ENCODE assay signal across 8 cellular contexts in genomic region chr12:50057000-50057841, GRCh38. TPM values are rescaled to one million over a fixed set of nuclear protein-coding genes. Genes with fewer than 3 reads are reported as not detected.
A peak's percentile ranks its signal among the peaks of the same experiment; 100 is the strongest.
DNase-seq lines count a peak whose midpoint lies in the region; ATAC-seq, FAIRE-seq and TF ChIP-seq lines count a peak whose summit lies in the region.

Gene ASIC1 (plus strand): TSS chr12:50057596. CDS start chr12:50058767, 1,171 bp downstream.

- H3K9me3 ChIP-seq in KOPT-K1 (ENCODE audit: insufficient read depth, low read length, poor library complexity, severe bottlenecking) (no peaks in the 10 kb centered on the region), body of pancreas (no peaks in the 10 kb centered on the region), iPS DF 6.9 (ENCODE audit: control insufficient read depth, insufficient read depth, low read length) (no peaks in the 10 kb centered on the region)

- H3K27ac ChIP-seq in KOPT-K1 (ENCODE audit: low read depth, low read length, poor library complexity, severe bottlenecking): peak within 1 kb of the TSS; percentile 66
- H3K27ac ChIP-seq in body of pancreas: peak within 1 kb of the TSS in 1 of 4 donors; percentile 34
- no peak within 1 kb of the TSS for H3K27ac ChIP-seq in iPS DF 6.9 (ENCODE audit: low read length)

- ATAC-seq in body of pancreas (peak; percentile 75), GM21360 (IDR thresholded peaks at IDR 0.05; ENCODE audit: unreplicated experiment) (no peak), GM18868 (IDR thresholded peaks at IDR 0.05; ENCODE audit: unreplicated experiment) (no peak)

- peak in 1 of 3 donors; percentile 25 for TF ChIP-seq POLR2A in body of pancreas (IDR thresholded peaks at IDR 0.05)

- intact Hi-C loops in body of pancreas (cut with DNase I): no loop called here

- H3K36me3 ChIP-seq in KOPT-K1 (ENCODE audit: insufficient read depth, low read length) (no peaks in the 10 kb centered on the region), body of pancreas (replicated peaks in 1 of 2; ENCODE audit: insufficient read depth in 1 of 2, low read depth in 2 of 2) (no peaks in the 10 kb centered on the region), iPS DF 6.9 (ENCODE audit: control insufficient read depth, insufficient read depth, low read length) (no peaks in the 10 kb centered on the region)

- WGBS in body of pancreas, 2 donors: 1 to 17% methylated on average over 2 to 72 of the region's 88 CpGs
- no CpG with 5 or more reads among the region's 88 CpGs for WGBS in iPS DF 6.9 (ENCODE audit: insufficient coverage, insufficient read length)

- peak; percentile 82 for DNase-seq in D721Med (ENCODE audit: insufficient read length, low spot score)
- DNase-seq in SW480 (ENCODE audit: low spot score): peak; percentile 64
- peak; percentile 62 to 76 (median 68) for DNase-seq in body of pancreas
- no peak for DNase-seq in iPS DF 6.9 (ENCODE audit: low read depth, low spot score)
- DNase-seq in retina: peak; percentile 89

- FAIRE-seq in D721Med (lab: Jason Lieb, UNC): no peak

- H3K27me3 ChIP-seq in body of pancreas (peaks cover 0 to 10% of the 10 kb centered on the region in 2 donors), iPS DF 6.9 (ENCODE audit: control insufficient read depth, insufficient read depth, low read length) (peaks cover 47% of the 10 kb centered on the region)

- H3K4me1 ChIP-seq in body of pancreas: peaks cover 21% of the 10 kb centered on the region
- peaks cover 4% of the 10 kb centered on the region for H3K4me1 ChIP-seq in iPS DF 6.9 (ENCODE audit: control insufficient read depth, insufficient read depth, low read length)

- H3K4me3 ChIP-seq in body of pancreas (peak within 1 kb of the TSS; percentile 41 to 42), iPS DF 6.9 (ENCODE audit: low read length) (peak within 1 kb of the TSS; percentile 41; the same call in 1 of the 2 replicates)

- no peak for TF ChIP-seq CTCF in D721Med (IDR thresholded peaks at IDR 0.05; ENCODE audit: insufficient read depth, missing control alignments)
- peak in 2 of 7 experiments; percentile 10 to 24 for TF ChIP-seq CTCF in body of pancreas (IDR thresholded peaks at IDR 0.05)

RNA-seq across cellular contexts. Expression of gene ASIC1, which starts in this region (rescaled TPM):
- under 1 TPM; 0.52 to 0.99 TPM for total RNA-seq in body of pancreas

Comparison
In these comparisons a context has a peak if more than half of its experiments do, and no peak if none do; other contexts are left out.
1. Peak in DNase-seq, ATAC-seq and H3K4me3 ChIP-seq in body of pancreas; RNA of the gene not detected or under 1 TPM.